In genomic region chr5:105506692-105507277, GRCh38 we compare ENCODE assay signal across 9 cellular contexts.
A peak's percentile ranks its signal among the peaks of the same experiment; 100 is the strongest.
DNase-seq lines count a peak whose midpoint lies in the region; ATAC-seq and TF ChIP-seq lines count a peak whose summit lies in the region.
"Had no signal": no experiment of that assay in that cellular context is flagged by ENCODE, and none has a peak within 500 bp of the region (broad histone marks: within the 10 kb centered on the region; RNA-seq: fewer than 3 reads in every experiment).

No MANE protein-coding gene starts in this region.

- H2AK9ac ChIP-seq in IMR-90 (replicated peaks; ENCODE audit: low read depth, low read length, poor library complexity), result no peak overlapping the region

- no peak overlapping the region for H3K27ac Mint-ChIP-seq in WTC11

- dilution Hi-C loops in IMR-90 (cut with HindIII; ENCODE audit: low sequenced_read_pairs, unreplicated experiment), result no loop called here

- no TSS peak for BruUV-seq in IMR-90 (replicated peaks; lab: Mats Ljungman, UMichigan)

- no peak for TF ChIP-seq CTCF in IMR-90 (conservative IDR thresholded peaks at IDR 0.05; ENCODE audit: low read depth, low read length)
- TF ChIP-seq CTCF in WTC11 (IDR thresholded peaks at IDR 0.05), result peak; percentile 41; the same call in 1 of the 2 replicates

- no peaks in the 10 kb centered on the region for H3K4me1 ChIP-seq in IMR-90 (ENCODE audit: control insufficient read depth, insufficient read depth, low read length)

- H4K8ac ChIP-seq in IMR-90 (ENCODE audit: low read depth in 2 of 2, low read length in 2 of 2), result no peak overlapping the region

- H3K18ac ChIP-seq in IMR-90 (ENCODE audit: low read depth, low read length), result no peak overlapping the region

- no peak overlapping the region for H4K5ac ChIP-seq in IMR-90 (ENCODE audit: low read depth, low read length)

- ATAC-seq in IMR-90 (ENCODE audit: low read depth), result 0 out of 2 replicates have a peak, but pooled peaks have one; percentile 49
- peak; percentile 98 for ATAC-seq in WTC11
- no peak for ATAC-seq in GM21526 (IDR thresholded peaks at IDR 0.05; ENCODE audit: low FRiP score, unreplicated experiment)
- ATAC-seq in GM18511 (IDR thresholded peaks at IDR 0.05; ENCODE audit: unreplicated experiment), result no peak

- POLR2A ChIA-PET in IMR-90 (lab: Charles Lee; ENCODE audit: unreplicated experiment), result no interaction called here
- POLR2A ChIA-PET in WTC11 (lab: Charles Lee), result no interaction called here

- H3K4ac ChIP-seq in IMR-90 (ENCODE audit: low read depth, low read length), result no peak overlapping the region

- no peak overlapping the region for H3K4me3 ChIP-seq in IMR-90 (ENCODE audit: insufficient read depth, low read depth, low read length)

- no peaks in the 10 kb centered on the region for H3K36me3 Mint-ChIP-seq in WTC11

- no peaks in the 10 kb centered on the region for H3K9me1 ChIP-seq in IMR-90 (ENCODE audit: insufficient read depth, low read length)

- no peak overlapping the region for H3K56ac ChIP-seq in IMR-90 (ENCODE audit: extremely low read depth, insufficient read depth, low read length)

- no peak overlapping the region for H3K4me2 ChIP-seq in IMR-90 (ENCODE audit: low read depth, low read length)

- no peak overlapping the region for H2BK5ac ChIP-seq in IMR-90 (ENCODE audit: low read depth, low read length, poor library complexity, severe bottlenecking)

- no peak overlapping the region for H2BK15ac ChIP-seq in IMR-90 (ENCODE audit: low read depth, low read length)

- intact Hi-C loops in IMR-90 (cut with micrococcal nuclease), result no loop called here

- no peak overlapping the region for H3K27ac ChIP-seq in IMR-90 (ENCODE audit: insufficient read depth, low read length)

- no peaks in the 10 kb centered on the region for H3K79me1 ChIP-seq in IMR-90 (ENCODE audit: low read depth in 1 of 2, low read length in 2 of 2)

- no peaks in the 10 kb centered on the region for H3K27me3 ChIP-seq in IMR-90 (ENCODE audit: control insufficient read depth, insufficient read depth, low read length)

- no peak for TF ChIP-seq RAD21 in IMR-90 (IDR thresholded peaks at IDR 0.05; ENCODE audit: low read length)

- in situ Hi-C loops in IMR-90 (cut with MboI; ENCODE audit: low sequenced_read_pairs), result no loop called here

- no peaks in the 10 kb centered on the region for H3K36me3 ChIP-seq in IMR-90 (ENCODE audit: control insufficient read depth, insufficient read depth, low read length)

- peaks cover 7% of the 10 kb centered on the region for H3K4me1 Mint-ChIP-seq in WTC11

- no peak overlapping the region for H2AK5ac ChIP-seq in IMR-90 (ENCODE audit: low read depth, low read length)

- no peak overlapping the region for H2BK120ac ChIP-seq in IMR-90 (ENCODE audit: low read depth, low read length)

- H3K9me3 ChIP-seq in IMR-90 (ENCODE audit: control insufficient read depth, insufficient read depth, low read length), result peaks cover 2% of the 10 kb centered on the region; the same call in 1 of the 2 replicates

- no peak for TF ChIP-seq POLR2A in IMR-90 (IDR thresholded peaks at IDR 0.05; ENCODE audit: low read depth, low read length)

- no peak overlapping the region for H3K14ac ChIP-seq in IMR-90 (replicated peaks; ENCODE audit: low read depth, low read length)

- CTCF ChIA-PET in IMR-90 (lab: Yijun Ruan, JAX) (no interaction called here), WTC11 (lab: Charles Lee) (interaction anchor here (0.6 to 1.1 kb wide), 5 partner anchors 9 to 579 kb away, joined by 3 to 6 read pairs (median 3); no protein-coding TSS in a partner anchor)

- no peaks in the 10 kb centered on the region for H4K20me1 ChIP-seq in IMR-90 (ENCODE audit: insufficient read depth, low read length)

- no peak overlapping the region for H3K4me3 Mint-ChIP-seq in WTC11

- H4K91ac ChIP-seq in IMR-90 (ENCODE audit: insufficient read depth, low read depth, low read length), result no peak overlapping the region

- H3K27me3 Mint-ChIP-seq in WTC11 (ENCODE audit: low read depth), result no peaks in the 10 kb centered on the region

- no peaks in the 10 kb centered on the region for H3K9me3 Mint-ChIP-seq in WTC11

- H3K23ac ChIP-seq in IMR-90 (ENCODE audit: low read depth, low read length), result no peak overlapping the region

- WGBS in IMR-90 (ENCODE audit: extremely low coverage in 2 of 2, insufficient read length in 1 of 2), 2 experiments, result 49% methylated on average over 2 of the region's 2 CpGs; no CpG with 5 or more reads in 1 of the 2 experiments

- DNase-seq in DMS53 (lab: John Stamatoyannopoulos, UW) (peak; percentile 70), IMR-90 (peak; percentile 16), WTC11 (ENCODE audit: low spot score) (peak; percentile 38), left kidney (ENCODE audit: low read depth, low spot score) (peak; percentile 20), NCI-H345 treated with DMSO at 0.1 percent for 48 hours (lab: John Stamatoyannopoulos, UW; ENCODE audit: unreplicated experiment) (no peak)
- no peak for DNase-seq in activated T-cell treated with anti-CD3 and anti-CD28 coated beads, Interleukin-2, amount 50 U/mL, for 1 hour
- DNase-seq: activated naive CD4-positive, alpha-beta T cell treated with anti-CD3 and anti-CD28 coated beads, Interleukin-2, amount 50 U/mL, for 16 hours had no signal

- no peak overlapping the region for H2AFZ ChIP-seq in IMR-90 (replicated peaks; ENCODE audit: low read length, poor library complexity)

- no peak overlapping the region for H3K9ac ChIP-seq in IMR-90 (ENCODE audit: low read depth, low read length)

- no peak overlapping the region for H2BK20ac ChIP-seq in IMR-90 (ENCODE audit: low read depth, low read length)

TF ChIP-seq in IMR-90, 13 proteins besides CTCF, POLR2A, EP300 and RAD21:
- no peak for TF ChIP-seq MAZ (IDR thresholded peaks at IDR 0.05; ENCODE audit: borderline replicate concordance, low read depth, low read length)
- TF ChIP-seq BHLHE40 (IDR thresholded peaks at IDR 0.05; ENCODE audit: low read depth, low read length), result no peak
- no peak for TF ChIP-seq CHD1 (IDR thresholded peaks at IDR 0.05; ENCODE audit: low read depth, low read length)
- TF ChIP-seq MAFK (IDR thresholded peaks at IDR 0.05; ENCODE audit: low read depth, low read length), result no peak
- TF ChIP-seq NFE2L2 (IDR thresholded peaks at IDR 0.05; ENCODE audit: low read depth, low read length), result no peak
- no peak for TF ChIP-seq USF2 (IDR thresholded peaks at IDR 0.05; ENCODE audit: low read depth, low read length)

TF ChIP-seq in WTC11, 78 proteins besides CTCF, POLR2A, EP300 and RAD21:
- TF ChIP-seq ZNF219 (CRISPR knock-in tag; IDR thresholded peaks at IDR 0.05; ENCODE audit: borderline replicate concordance) (no peak), ZSCAN18 (CRISPR knock-in tag; IDR thresholded peaks at IDR 0.05) (no peak), ESRRA (CRISPR knock-in tag; IDR thresholded peaks at IDR 0.05; ENCODE audit: borderline replicate concordance) (no peak), IRF1 (CRISPR knock-in tag; IDR thresholded peaks at IDR 0.05) (no peak)

Comparison
In these comparisons a context has a peak if more than half of its experiments do, and no peak if none do; other contexts are left out.
1. DNase-seq: peak in DMS53 (single experiment), IMR-90 (single experiment), WTC11 (single experiment) and left kidney (single experiment); none in activated T-cell treated with anti-CD3 and anti-CD28 coated beads, Interleukin-2, amount 50 U/mL, for 1 hour (single experiment) and NCI-H345 treated with DMSO at 0.1 percent for 48 hours (single experiment).
2. ATAC-seq: peak in IMR-90 (single experiment) and WTC11 (single experiment); none in GM21526 (single experiment) and GM18511 (single experiment).